1 cellular context compared by ENCODE assay signal in genomic region chr1:158121604-158122254, GRCh38.
TF ChIP-seq lines count a peak whose summit lies in the region.

No MANE protein-coding gene starts in this region.

TF ChIP-seq in H1, 55 proteins besides CTCF, POLR2A, EP300 and RAD21:
- TF ChIP-seq TEAD4 (IDR thresholded peaks at IDR 0.05; ENCODE audit: low read depth, low read length) (no peak), SIN3A (conservative IDR thresholded peaks at IDR 0.05 in 1 of 2, IDR thresholded peaks at IDR 0.05 in 1 of 2; ENCODE audit: low read depth in 1 of 2, low read length in 2 of 2) (peak in 1 of 2 experiments; percentile 71; a peak in 1 of 4 replicates), YY1 (IDR thresholded peaks at IDR 0.05; ENCODE audit: low read depth, low read length) (0 out of 2 replicates have a peak, but pooled peaks have one; percentile 26)
